1 cellular context compared by ENCODE assay signal in genomic region chr14:65411656-65412188, GRCh38.
A peak's percentile ranks its signal among the peaks of the same experiment; 100 is the strongest.
TF ChIP-seq lines count a peak whose summit lies in the region.

No MANE protein-coding gene starts in this region.

TF ChIP-seq in GM12878, 131 proteins besides CTCF, POLR2A, EP300 and RAD21 (continued from another document):
- TF ChIP-seq PKNOX1 (IDR thresholded peaks at IDR 0.05) (peak; percentile 98), ZSCAN29 (IDR thresholded peaks at IDR 0.05) (no peak), MTA2 (IDR thresholded peaks at IDR 0.05; ENCODE audit: low read depth) (no peak), CHD2 (IDR thresholded peaks at IDR 0.05; ENCODE audit: borderline replicate concordance, low read depth, low read length) (peak; percentile 80; the same call in 1 of the 2 replicates), PML (IDR thresholded peaks at IDR 0.05; ENCODE audit: low read length) (peak; percentile 66; the same call in 1 of the 2 replicates), RELB (IDR thresholded peaks at IDR 0.05; ENCODE audit: low read depth) (peak; percentile 57), EGR1 (IDR thresholded peaks at IDR 0.05; ENCODE audit: borderline replicate concordance in 1 of 2, low read depth in 2 of 2, low read length in 2 of 2) (0 out of 3 replicates have a peak, but pooled peaks of 1 of the 2 experiments have one; percentile 0), USF2 (IDR thresholded peaks at IDR 0.05; ENCODE audit: borderline replicate concordance, low read depth, low read length) (no peak), TCF3 (IDR thresholded peaks at IDR 0.05; ENCODE audit: borderline replicate concordance, insufficient read depth, low read depth, low read length) (0 out of 2 replicates have a peak, but pooled peaks have one; percentile 34), CBX5 (IDR thresholded peaks at IDR 0.05; ENCODE audit: low read depth) (no peak), CUX1 (IDR thresholded peaks at IDR 0.05; ENCODE audit: insufficient replicate concordance, low read depth, low read length) (no peak), MLLT1 (IDR thresholded peaks at IDR 0.05) (0 out of 2 replicates have a peak, but pooled peaks have one; percentile 35), ZNF384 (IDR thresholded peaks at IDR 0.05; ENCODE audit: borderline replicate concordance, low read depth, low read length) (no peak), ZNF687 (IDR thresholded peaks at IDR 0.05) (no peak), IKZF2 (IDR thresholded peaks at IDR 0.05) (peak; percentile 56 to 60), SIX5 (IDR thresholded peaks at IDR 0.05; ENCODE audit: low read depth, low read length, severe bottlenecking) (no peak), NBN (IDR thresholded peaks at IDR 0.05) (0 out of 2 replicates have a peak, but pooled peaks have one; percentile 14), E2F4 (IDR thresholded peaks at IDR 0.05; ENCODE audit: low read depth, low read length) (no peak), YY1 (IDR thresholded peaks at IDR 0.05; ENCODE audit: low read depth, low read length) (0 out of 2 replicates have a peak, but pooled peaks have one; percentile 13), IKZF1 (conservative IDR thresholded peaks at IDR 0.05) (peak; percentile 68), ELK1 (IDR thresholded peaks at IDR 0.05; ENCODE audit: low read depth, low read length) (no peak)
- TF ChIP-seq, protein P1, sequence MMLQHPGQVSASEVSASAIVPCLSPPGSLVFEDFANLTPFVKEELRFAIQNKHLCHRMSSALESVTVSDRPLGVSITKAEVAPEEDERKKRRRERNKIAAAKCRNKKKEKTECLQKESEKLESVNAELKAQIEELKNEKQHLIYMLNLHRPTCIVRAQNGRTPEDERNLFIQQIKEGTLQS (IDR thresholded peaks at IDR 0.05; ENCODE audit: borderline replicate concordance, extremely low read depth, low read depth, low read length): no peak
- TF ChIP-seq, protein P2, sequence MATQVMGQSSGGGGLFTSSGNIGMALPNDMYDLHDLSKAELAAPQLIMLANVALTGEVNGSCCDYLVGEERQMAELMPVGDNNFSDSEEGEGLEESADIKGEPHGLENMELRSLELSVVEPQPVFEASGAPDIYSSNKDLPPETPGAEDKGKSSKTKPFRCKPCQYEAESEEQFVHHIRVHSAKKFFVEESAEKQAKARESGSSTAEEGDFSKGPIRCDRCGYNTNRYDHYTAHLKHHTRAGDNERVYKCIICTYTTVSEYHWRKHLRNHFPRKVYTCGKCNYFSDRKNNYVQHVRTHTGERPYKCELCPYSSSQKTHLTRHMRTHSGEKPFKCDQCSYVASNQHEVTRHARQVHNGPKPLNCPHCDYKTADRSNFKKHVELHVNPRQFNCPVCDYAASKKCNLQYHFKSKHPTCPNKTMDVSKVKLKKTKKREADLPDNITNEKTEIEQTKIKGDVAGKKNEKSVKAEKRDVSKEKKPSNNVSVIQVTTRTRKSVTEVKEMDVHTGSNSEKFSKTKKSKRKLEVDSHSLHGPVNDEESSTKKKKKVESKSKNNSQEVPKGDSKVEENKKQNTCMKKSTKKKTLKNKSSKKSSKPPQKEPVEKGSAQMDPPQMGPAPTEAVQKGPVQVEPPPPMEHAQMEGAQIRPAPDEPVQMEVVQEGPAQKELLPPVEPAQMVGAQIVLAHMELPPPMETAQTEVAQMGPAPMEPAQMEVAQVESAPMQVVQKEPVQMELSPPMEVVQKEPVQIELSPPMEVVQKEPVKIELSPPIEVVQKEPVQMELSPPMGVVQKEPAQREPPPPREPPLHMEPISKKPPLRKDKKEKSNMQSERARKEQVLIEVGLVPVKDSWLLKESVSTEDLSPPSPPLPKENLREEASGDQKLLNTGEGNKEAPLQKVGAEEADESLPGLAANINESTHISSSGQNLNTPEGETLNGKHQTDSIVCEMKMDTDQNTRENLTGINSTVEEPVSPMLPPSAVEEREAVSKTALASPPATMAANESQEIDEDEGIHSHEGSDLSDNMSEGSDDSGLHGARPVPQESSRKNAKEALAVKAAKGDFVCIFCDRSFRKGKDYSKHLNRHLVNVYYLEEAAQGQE (IDR thresholded peaks at IDR 0.05; ENCODE audit: low read depth, low read length): no peak
- TF ChIP-seq, protein P3, sequence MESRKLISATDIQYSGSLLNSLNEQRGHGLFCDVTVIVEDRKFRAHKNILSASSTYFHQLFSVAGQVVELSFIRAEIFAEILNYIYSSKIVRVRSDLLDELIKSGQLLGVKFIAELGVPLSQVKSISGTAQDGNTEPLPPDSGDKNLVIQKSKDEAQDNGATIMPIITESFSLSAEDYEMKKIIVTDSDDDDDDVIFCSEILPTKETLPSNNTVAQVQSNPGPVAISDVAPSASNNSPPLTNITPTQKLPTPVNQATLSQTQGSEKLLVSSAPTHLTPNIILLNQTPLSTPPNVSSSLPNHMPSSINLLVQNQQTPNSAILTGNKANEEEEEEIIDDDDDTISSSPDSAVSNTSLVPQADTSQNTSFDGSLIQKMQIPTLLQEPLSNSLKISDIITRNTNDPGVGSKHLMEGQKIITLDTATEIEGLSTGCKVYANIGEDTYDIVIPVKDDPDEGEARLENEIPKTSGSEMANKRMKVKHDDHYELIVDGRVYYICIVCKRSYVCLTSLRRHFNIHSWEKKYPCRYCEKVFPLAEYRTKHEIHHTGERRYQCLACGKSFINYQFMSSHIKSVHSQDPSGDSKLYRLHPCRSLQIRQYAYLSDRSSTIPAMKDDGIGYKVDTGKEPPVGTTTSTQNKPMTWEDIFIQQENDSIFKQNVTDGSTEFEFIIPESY (IDR thresholded peaks at IDR 0.05): no peak
TF ChIP-seq in GM12878: peak in this region for 27.
